In genomic region chr2:233468047-233468745, GRCh38 we compare ENCODE assay signal across 26 cellular contexts.
A peak's percentile ranks its signal among the peaks of the same experiment; 100 is the strongest.
DNase-seq lines count a peak whose midpoint lies in the region; ATAC-seq and TF ChIP-seq lines count a peak whose summit lies in the region.
"Had no signal": no experiment of that assay in that cellular context is flagged by ENCODE, and none has a peak within 500 bp of the region (broad histone marks: within the 10 kb centered on the region; RNA-seq: fewer than 3 reads in every experiment).

No MANE protein-coding gene starts in this region.

- peak; percentile 1 for TF ChIP-seq CTCF in GM10248 (IDR thresholded peaks at IDR 0.05; ENCODE audit: control extremely low read depth, extremely low read depth, low read depth, missing control alignments)

- ATAC-seq in T-helper 17 cell (no peak), sciatic nerve (no peak)
- no peak for ATAC-seq in stimulated activated memory B cell treated with anti-CD40 and anti-IgM and Interleukin-4, amounts not matched to agents 10 μg/mL and 1 μg/mL and 100 μg/mL, for 72 hours
- ATAC-seq: K562, left colon had no signal

- no peaks in the 10 kb centered on the region for H3K9me3 ChIP-seq in T-helper 17 cell (ENCODE audit: control insufficient read depth, low read length, poor library complexity, severe bottlenecking)
- H3K9me3 ChIP-seq: esophagus squamous epithelium, sigmoid colon, SJCRH30, upper lobe of left lung had no signal

- H3K36me3 Mint-ChIP-seq in T-helper 17 cell (ENCODE audit: low read depth) = peaks cover 19% of the 10 kb centered on the region
- H3K36me3 Mint-ChIP-seq in stimulated activated memory B cell treated with anti-CD40 and anti-IgM and Interleukin-4, amounts not matched to agents 10 μg/mL and 1 μg/mL and 100 μg/mL, for 72 hours = peaks cover 86% of the 10 kb centered on the region

- H3K9me3 Mint-ChIP-seq in stimulated activated memory B cell treated with anti-CD40 and anti-IgM and Interleukin-4, amounts not matched to agents 10 μg/mL and 1 μg/mL and 100 μg/mL, for 72 hours = no peaks in the 10 kb centered on the region
- H3K9me3 Mint-ChIP-seq: activated CD4-positive, alpha-beta T cell treated with anti-CD3 and anti-CD28 coated beads, Interleukin-2, amount 10 ng/mL, durations not matched to agents 24 days and 14 days had no signal

- CTCF ChIA-PET in GM10248 (lab: Yijun Ruan, JAX) = interaction anchor here (1.2 to 1.7 kb wide), 2 partner anchors 10 to 27 kb away, joined by 3 to 4 read pairs; no protein-coding TSS in a partner anchor

- H3K27ac Mint-ChIP-seq in T-helper 17 cell = peak overlapping the region; percentile 49
- H3K27ac Mint-ChIP-seq in stimulated activated memory B cell treated with anti-CD40 and anti-IgM and Interleukin-4, amounts not matched to agents 10 μg/mL and 1 μg/mL and 100 μg/mL, for 72 hours = no peak overlapping the region
- H3K27ac Mint-ChIP-seq: activated CD4-positive, alpha-beta T cell treated with anti-CD3 and anti-CD28 coated beads, Interleukin-2, amount 10 ng/mL, durations not matched to agents 24 days and 14 days had no signal

- intact Hi-C loops in sciatic nerve (cut with DNase I) = no loop called here

- no peak overlapping the region for H3K4me3 Mint-ChIP-seq in T-helper 17 cell
- no peak overlapping the region for H3K4me3 Mint-ChIP-seq in stimulated activated memory B cell treated with anti-CD40 and anti-IgM and Interleukin-4, amounts not matched to agents 10 μg/mL and 1 μg/mL and 100 μg/mL, for 72 hours
- H3K4me3 Mint-ChIP-seq: activated CD4-positive, alpha-beta T cell treated with anti-CD3 and anti-CD28 coated beads, Interleukin-2, amount 10 ng/mL, durations not matched to agents 24 days and 14 days; CD4-positive, alpha-beta memory T cell had no signal

- H3K4me1 Mint-ChIP-seq in T-helper 17 cell = peaks cover 7% of the 10 kb centered on the region
- no peaks in the 10 kb centered on the region for H3K4me1 Mint-ChIP-seq in stimulated activated memory B cell treated with anti-CD40 and anti-IgM and Interleukin-4, amounts not matched to agents 10 μg/mL and 1 μg/mL and 100 μg/mL, for 72 hours
- H3K4me1 Mint-ChIP-seq: activated CD4-positive, alpha-beta T cell treated with anti-CD3 and anti-CD28 coated beads, Interleukin-2, amount 10 ng/mL, durations not matched to agents 24 days and 14 days; CD4-positive, alpha-beta memory T cell had no signal

- H3K27ac ChIP-seq in layer of hippocampus (ENCODE audit: low read depth, low read length) = peak overlapping the region; percentile 93
- H3K27ac ChIP-seq: SJCRH30 had no signal

- H3K27me3 ChIP-seq in layer of hippocampus (ENCODE audit: control insufficient read depth, insufficient read depth, low read length) = no peaks in the 10 kb centered on the region
- H3K27me3 ChIP-seq: esophagus squamous epithelium, sigmoid colon, SJCRH30, upper lobe of left lung had no signal

- DNase-seq in GM10248 (ENCODE audit: extremely low spot score) (no peak), T-helper 17 cell (no peak), sciatic nerve (ENCODE audit: low spot score) (peak; percentile 42), SHP77 (lab: John Stamatoyannopoulos, UW) (no peak), medulla oblongata (ENCODE audit: extremely low spot score) (no peak)
- no peak for DNase-seq in activated CD8-positive, alpha-beta memory T cell treated with anti-CD3 and anti-CD28 coated beads, Interleukin-2, amount 50 U/mL, for 4 hours
- DNase-seq: activated CD4-positive, alpha-beta T cell treated with anti-CD3 and anti-CD28 coated beads, Interleukin-2, amount 10 ng/mL, durations not matched to agents 24 days and 14 days; activated CD8-positive, alpha-beta memory T cell treated with anti-CD3 and anti-CD28 coated beads, Interleukin-2, amount 50 U/mL, for 48 hours; activated naive CD4-positive, alpha-beta T cell treated with Interleukin-2 at 50 U/mL for 16 hours; anterior cingulate cortex; CD4-positive, alpha-beta memory T cell; effector memory CD4-positive, alpha-beta T cell; esophagus squamous epithelium; left colon; MM.1S; NCI-H1436; NCI-H2171 treated with DMSO at 0.1 percent for 48 hours; NCI-H774; occipital lobe; SJCRH30; stimulated activated naive CD4-positive, alpha-beta T cell had no signal

- H3K27me3 Mint-ChIP-seq in T-helper 17 cell = no peaks in the 10 kb centered on the region
- H3K27me3 Mint-ChIP-seq in stimulated activated memory B cell treated with anti-CD40 and anti-IgM and Interleukin-4, amounts not matched to agents 10 μg/mL and 1 μg/mL and 100 μg/mL, for 72 hours = no peaks in the 10 kb centered on the region
- H3K27me3 Mint-ChIP-seq: activated CD4-positive, alpha-beta T cell treated with anti-CD3 and anti-CD28 coated beads, Interleukin-2, amount 10 ng/mL, durations not matched to agents 24 days and 14 days; CD4-positive, alpha-beta memory T cell had no signal

- POLR2A ChIA-PET in GM10248 (lab: Yijun Ruan, JAX) = no interaction called here
